ENCODE assay signal across 1 cellular context in the genomic region with DNA sequence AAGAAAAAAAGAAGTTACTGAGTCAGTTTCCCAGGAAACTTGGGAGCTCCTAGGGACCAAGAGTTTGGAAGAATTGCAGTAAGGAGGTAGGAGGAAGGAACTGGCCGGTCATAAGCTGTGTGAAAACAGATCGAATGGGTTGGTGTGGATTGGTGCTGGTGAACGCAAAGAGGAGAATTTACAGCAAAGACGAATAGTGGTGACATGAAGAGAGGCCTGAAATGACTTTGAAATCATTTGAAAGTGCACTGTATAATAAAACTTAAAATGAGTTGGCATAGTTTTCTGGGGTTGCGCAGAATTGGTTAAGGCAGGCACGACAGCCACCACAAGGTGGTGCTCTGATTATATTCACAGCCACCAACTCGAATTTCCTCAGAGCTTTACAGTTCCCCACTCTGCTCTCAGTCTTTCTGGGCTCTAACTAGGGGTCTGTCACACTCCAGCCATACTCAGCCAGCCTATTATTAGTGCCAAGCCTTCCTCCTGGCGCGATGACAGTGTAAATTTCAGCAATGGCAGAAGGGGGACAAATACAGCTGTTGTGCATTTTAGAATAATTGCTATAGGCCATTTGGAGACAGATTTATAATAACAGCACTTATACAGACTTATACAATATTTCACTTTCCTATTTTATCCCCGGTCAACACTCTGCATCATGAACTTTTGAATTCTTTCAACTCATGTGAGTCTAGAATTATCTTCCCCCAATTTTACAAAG.
TF ChIP-seq lines count a peak whose summit lies in the region.

No MANE protein-coding gene starts in this region.

TF ChIP-seq in Ishikawa, 13 proteins besides CTCF, POLR2A, EP300 and RAD21 (continued from another document):
- no peak for TF ChIP-seq ZBTB7A (IDR thresholded peaks at IDR 0.05; ENCODE audit: low read depth)
- no peak for TF ChIP-seq CREB1 (IDR thresholded peaks at IDR 0.05; ENCODE audit: low read depth)
